In genomic region chr9:99894826-99895225, GRCh38 we compare ENCODE assay signal across 2 cellular contexts.
TF ChIP-seq lines count a peak whose summit lies in the region.

No MANE protein-coding gene starts in this region.

TF ChIP-seq in GM23338, 12 proteins besides CTCF, POLR2A, EP300 and RAD21 (continued from another document):
- TF ChIP-seq, protein P1, sequence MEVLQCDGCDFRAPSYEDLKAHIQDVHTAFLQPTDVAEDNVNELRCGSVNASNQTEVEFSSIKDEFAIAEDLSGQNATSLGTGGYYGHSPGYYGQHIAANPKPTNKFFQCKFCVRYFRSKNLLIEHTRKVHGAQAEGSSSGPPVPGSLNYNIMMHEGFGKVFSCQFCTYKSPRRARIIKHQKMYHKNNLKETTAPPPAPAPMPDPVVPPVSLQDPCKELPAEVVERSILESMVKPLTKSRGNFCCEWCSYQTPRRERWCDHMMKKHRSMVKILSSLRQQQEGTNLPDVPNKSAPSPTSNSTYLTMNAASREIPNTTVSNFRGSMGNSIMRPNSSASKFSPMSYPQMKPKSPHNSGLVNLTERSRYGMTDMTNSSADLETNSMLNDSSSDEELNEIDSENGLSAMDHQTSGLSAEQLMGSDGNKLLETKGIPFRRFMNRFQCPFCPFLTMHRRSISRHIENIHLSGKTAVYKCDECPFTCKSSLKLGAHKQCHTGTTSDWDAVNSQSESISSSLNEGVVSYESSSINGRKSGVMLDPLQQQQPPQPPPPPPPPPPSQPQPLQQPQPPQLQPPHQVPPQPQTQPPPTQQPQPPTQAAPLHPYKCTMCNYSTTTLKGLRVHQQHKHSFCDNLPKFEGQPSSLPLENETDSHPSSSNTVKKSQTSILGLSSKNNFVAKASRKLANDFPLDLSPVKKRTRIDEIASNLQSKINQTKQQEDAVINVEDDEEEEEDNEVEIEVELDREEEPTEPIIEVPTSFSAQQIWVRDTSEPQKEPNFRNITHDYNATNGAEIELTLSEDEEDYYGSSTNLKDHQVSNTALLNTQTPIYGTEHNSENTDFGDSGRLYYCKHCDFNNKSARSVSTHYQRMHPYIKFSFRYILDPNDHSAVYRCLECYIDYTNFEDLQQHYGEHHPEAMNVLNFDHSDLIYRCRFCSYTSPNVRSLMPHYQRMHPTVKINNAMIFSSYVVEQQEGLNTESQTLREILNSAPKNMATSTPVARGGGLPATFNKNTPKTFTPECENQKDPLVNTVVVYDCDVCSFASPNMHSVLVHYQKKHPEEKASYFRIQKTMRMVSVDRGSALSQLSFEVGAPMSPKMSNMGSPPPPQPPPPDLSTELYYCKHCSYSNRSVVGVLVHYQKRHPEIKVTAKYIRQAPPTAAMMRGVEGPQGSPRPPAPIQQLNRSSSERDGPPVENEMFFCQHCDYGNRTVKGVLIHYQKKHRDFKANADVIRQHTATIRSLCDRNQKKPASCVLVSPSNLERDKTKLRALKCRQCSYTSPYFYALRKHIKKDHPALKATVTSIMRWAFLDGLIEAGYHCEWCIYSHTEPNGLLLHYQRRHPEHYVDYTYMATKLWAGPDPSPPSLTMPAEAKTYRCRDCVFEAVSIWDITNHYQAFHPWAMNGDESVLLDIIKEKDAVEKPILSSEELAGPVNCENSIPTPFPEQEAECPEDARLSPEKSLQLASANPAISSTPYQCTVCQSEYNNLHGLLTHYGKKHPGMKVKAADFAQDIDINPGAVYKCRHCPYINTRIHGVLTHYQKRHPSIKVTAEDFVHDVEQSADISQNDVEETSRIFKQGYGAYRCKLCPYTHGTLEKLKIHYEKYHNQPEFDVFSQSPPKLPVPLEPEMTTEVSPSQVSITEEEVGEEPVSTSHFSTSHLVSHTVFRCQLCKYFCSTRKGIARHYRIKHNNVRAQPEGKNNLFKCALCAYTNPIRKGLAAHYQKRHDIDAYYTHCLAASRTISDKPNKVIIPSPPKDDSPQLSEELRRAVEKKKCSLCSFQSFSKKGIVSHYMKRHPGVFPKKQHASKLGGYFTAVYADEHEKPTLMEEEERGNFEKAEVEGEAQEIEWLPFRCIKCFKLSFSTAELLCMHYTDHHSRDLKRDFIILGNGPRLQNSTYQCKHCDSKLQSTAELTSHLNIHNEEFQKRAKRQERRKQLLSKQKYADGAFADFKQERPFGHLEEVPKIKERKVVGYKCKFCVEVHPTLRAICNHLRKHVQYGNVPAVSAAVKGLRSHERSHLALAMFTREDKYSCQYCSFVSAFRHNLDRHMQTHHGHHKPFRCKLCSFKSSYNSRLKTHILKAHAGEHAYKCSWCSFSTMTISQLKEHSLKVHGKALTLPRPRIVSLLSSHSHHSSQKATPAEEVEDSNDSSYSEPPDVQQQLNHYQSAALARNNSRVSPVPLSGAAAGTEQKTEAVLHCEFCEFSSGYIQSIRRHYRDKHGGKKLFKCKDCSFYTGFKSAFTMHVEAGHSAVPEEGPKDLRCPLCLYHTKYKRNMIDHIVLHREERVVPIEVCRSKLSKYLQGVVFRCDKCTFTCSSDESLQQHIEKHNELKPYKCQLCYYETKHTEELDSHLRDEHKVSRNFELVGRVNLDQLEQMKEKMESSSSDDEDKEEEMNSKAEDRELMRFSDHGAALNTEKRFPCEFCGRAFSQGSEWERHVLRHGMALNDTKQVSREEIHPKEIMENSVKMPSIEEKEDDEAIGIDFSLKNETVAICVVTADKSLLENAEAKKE (CRISPR knock-in tag; IDR thresholded peaks at IDR 0.05), result no peak
- no peak for TF ChIP-seq EZH2 (IDR thresholded peaks at IDR 0.05; ENCODE audit: low read depth, unreplicated experiment)
- TF ChIP-seq NANOG (IDR thresholded peaks at IDR 0.05; ENCODE audit: borderline replicate concordance), result no peak
- no peak for TF ChIP-seq CREB1 (CRISPR knock-in tag; IDR thresholded peaks at IDR 0.05; ENCODE audit: low read depth)
- TF ChIP-seq POLR2AphosphoS5 (IDR thresholded peaks at IDR 0.05; ENCODE audit: low read depth), result no peak
- TF ChIP-seq, protein P2, sequence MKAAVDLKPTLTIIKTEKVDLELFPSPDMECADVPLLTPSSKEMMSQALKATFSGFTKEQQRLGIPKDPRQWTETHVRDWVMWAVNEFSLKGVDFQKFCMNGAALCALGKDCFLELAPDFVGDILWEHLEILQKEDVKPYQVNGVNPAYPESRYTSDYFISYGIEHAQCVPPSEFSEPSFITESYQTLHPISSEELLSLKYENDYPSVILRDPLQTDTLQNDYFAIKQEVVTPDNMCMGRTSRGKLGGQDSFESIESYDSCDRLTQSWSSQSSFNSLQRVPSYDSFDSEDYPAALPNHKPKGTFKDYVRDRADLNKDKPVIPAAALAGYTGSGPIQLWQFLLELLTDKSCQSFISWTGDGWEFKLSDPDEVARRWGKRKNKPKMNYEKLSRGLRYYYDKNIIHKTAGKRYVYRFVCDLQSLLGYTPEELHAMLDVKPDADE (IDR thresholded peaks at IDR 0.05), result no peak
- no peak for TF ChIP-seq REST (IDR thresholded peaks at IDR 0.05; ENCODE audit: unreplicated experiment)
- no peak for TF ChIP-seq ZNF114 (CRISPR knock-in tag; IDR thresholded peaks at IDR 0.05)
- TF ChIP-seq EZH2phosphoT487 (IDR thresholded peaks at IDR 0.05; ENCODE audit: unreplicated experiment), result no peak
- TF ChIP-seq STAT1 (IDR thresholded peaks at IDR 0.05; ENCODE audit: unreplicated experiment), result no peak

TF ChIP-seq in WTC11, 78 proteins besides CTCF, POLR2A, EP300 and RAD21 (continued from another document):
- TF ChIP-seq NFE2L1 (CRISPR knock-in tag; IDR thresholded peaks at IDR 0.05) (no peak), NR2C2 (CRISPR knock-in tag; IDR thresholded peaks at IDR 0.05) (no peak), IRF2 (CRISPR knock-in tag; IDR thresholded peaks at IDR 0.05; ENCODE audit: borderline replicate concordance, low read depth) (no peak), OVOL2 (CRISPR knock-in tag; IDR thresholded peaks at IDR 0.05; ENCODE audit: borderline replicate concordance) (no peak), ESRRA (CRISPR knock-in tag; IDR thresholded peaks at IDR 0.05; ENCODE audit: borderline replicate concordance) (no peak)
- TF ChIP-seq, protein P3, sequence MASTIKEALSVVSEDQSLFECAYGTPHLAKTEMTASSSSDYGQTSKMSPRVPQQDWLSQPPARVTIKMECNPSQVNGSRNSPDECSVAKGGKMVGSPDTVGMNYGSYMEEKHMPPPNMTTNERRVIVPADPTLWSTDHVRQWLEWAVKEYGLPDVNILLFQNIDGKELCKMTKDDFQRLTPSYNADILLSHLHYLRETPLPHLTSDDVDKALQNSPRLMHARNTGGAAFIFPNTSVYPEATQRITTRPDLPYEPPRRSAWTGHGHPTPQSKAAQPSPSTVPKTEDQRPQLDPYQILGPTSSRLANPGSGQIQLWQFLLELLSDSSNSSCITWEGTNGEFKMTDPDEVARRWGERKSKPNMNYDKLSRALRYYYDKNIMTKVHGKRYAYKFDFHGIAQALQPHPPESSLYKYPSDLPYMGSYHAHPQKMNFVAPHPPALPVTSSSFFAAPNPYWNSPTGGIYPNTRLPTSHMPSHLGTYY (CRISPR knock-in tag; IDR thresholded peaks at IDR 0.05), result no peak
- TF ChIP-seq, protein P4, sequence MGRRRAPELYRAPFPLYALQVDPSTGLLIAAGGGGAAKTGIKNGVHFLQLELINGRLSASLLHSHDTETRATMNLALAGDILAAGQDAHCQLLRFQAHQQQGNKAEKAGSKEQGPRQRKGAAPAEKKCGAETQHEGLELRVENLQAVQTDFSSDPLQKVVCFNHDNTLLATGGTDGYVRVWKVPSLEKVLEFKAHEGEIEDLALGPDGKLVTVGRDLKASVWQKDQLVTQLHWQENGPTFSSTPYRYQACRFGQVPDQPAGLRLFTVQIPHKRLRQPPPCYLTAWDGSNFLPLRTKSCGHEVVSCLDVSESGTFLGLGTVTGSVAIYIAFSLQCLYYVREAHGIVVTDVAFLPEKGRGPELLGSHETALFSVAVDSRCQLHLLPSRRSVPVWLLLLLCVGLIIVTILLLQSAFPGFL (CRISPR knock-in tag; IDR thresholded peaks at IDR 0.05; ENCODE audit: borderline replicate concordance), result no peak
